In the genomic region with DNA sequence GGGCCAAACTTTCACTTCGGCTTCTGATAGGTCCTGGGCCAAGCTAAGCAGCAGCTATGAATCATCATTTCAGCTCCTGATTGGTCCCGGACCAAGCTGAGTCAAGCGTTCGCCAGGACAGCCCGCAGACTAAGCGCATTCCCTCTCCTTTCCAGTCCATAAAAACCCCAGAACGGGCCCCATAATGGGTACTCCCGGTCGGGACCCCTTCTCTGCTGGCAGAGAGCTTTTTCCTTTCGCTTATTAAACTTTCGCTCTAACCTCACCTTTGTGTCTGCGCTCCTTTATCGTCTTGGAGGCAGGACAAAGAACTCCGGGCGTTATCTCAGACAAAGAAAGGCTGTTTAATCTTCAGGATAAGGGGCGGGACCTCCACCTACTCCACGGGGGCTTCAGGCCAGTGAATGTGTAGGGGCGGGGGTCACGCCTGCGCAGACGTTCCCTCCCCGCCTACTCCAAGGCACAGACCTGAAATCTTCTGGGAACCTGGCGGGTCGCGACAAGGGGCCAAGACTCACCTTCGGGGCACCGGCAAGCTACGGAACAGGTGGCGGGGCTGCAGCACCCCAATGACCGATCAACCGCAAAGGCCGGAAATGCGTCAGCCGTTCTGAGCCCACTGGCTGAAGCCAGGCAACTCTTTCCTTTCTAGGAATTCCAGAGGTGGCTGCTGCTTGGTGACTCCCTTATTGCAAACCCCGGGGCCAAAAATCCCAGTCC, we compare ENCODE assay signal across 8 cellular contexts. TPM values are rescaled to one million over a fixed set of nuclear protein-coding genes. Genes with fewer than 3 reads are reported as not detected.
A peak's percentile ranks its signal among the peaks of the same experiment; 100 is the strongest.
DNase-seq lines count a peak whose midpoint lies in the region; ATAC-seq and FAIRE-seq lines count a peak whose summit lies in the region.

A gene (minus strand): TSS at position 585 of the 720 bp plus-strand sequence. CDS start 6,465 bp downstream, outside the sequence.

- H3K4me3 ChIP-seq in mesendoderm (ENCODE audit: low read length), result peak within 1 kb of the TSS; percentile 54

- peak within 1 kb of the TSS; percentile 78 for H3K4ac ChIP-seq in mesendoderm (ENCODE audit: low read depth, low read length)

- H3K79me2 ChIP-seq in mesendoderm (ENCODE audit: control insufficient read depth, insufficient read depth, low read length), result no peaks in the 10 kb centered on the region

- peaks cover 7% of the 10 kb centered on the region for H3K4me1 ChIP-seq in mesendoderm (ENCODE audit: control insufficient read depth, low read depth, low read length)

- peak; percentile 83 for ATAC-seq in GM19397 (IDR thresholded peaks at IDR 0.05; ENCODE audit: unreplicated experiment)
- peak; percentile 82 for ATAC-seq in HG03571 (IDR thresholded peaks at IDR 0.05; ENCODE audit: unreplicated experiment)

- no peaks in the 10 kb centered on the region for H3K27me3 ChIP-seq in mesendoderm (ENCODE audit: insufficient read depth, low read length, poor library complexity)

- DNase-seq in C1 segment of cervical spinal cord (lab: John Stamatoyannopoulos, UW) (peak; percentile 52 to 93 (median 83)), mesendoderm (peak; percentile 99)
- DNase-seq in NK-92 treated with Interleukin-12 subunit alpha and Interleukin-12 subunit beta, amount 100 ng/mL, for 24 hours (lab: John Stamatoyannopoulos, UW), result peak; percentile 83
- DNase-seq in activated CD8-positive, alpha-beta memory T cell treated with anti-CD3 and anti-CD28 coated beads, Interleukin-2, amount 50 U/mL, for 24 hours (ENCODE audit: extremely low read depth), result peak; percentile 67
- peak; percentile 64 for DNase-seq in stimulated activated CD8-positive, alpha-beta memory T cell treated with anti-CD3 and anti-CD28 coated beads, Interleukin-15, amount 100 ng/mL, for 1 hour (ENCODE audit: low read depth)

- no peaks in the 10 kb centered on the region for H3K79me1 ChIP-seq in mesendoderm (ENCODE audit: low read length)

- H3K27ac ChIP-seq in mesendoderm (ENCODE audit: low read depth, low read length), result peak within 1 kb of the TSS; percentile 96

- H3K23ac ChIP-seq in mesendoderm (ENCODE audit: low read length), result no peak within 1 kb of the TSS

- peak within 1 kb of the TSS; percentile 77 for H3K9ac ChIP-seq in mesendoderm (ENCODE audit: low read length)

- WGBS in mesendoderm (ENCODE audit: extremely low coverage, insufficient coverage, low lambda C conversion rate), result no CpG with 5 or more reads among the region's 35 CpGs

- H3K4me2 ChIP-seq in mesendoderm (ENCODE audit: low read length), result peak within 1 kb of the TSS; percentile 76

- H2BK15ac ChIP-seq in mesendoderm (replicated peaks; ENCODE audit: low read depth), result no peak within 1 kb of the TSS

- no peak within 1 kb of the TSS for H2BK120ac ChIP-seq in mesendoderm (ENCODE audit: low read depth, low read length)

- no peak within 1 kb of the TSS for H2AK5ac ChIP-seq in mesendoderm (ENCODE audit: low read length)

- peak; percentile 89 for FAIRE-seq in endometrium (lab: Jason Lieb, UNC)

- H4K5ac ChIP-seq in mesendoderm (ENCODE audit: low read length), result peak within 1 kb of the TSS; percentile 86

- peak within 1 kb of the TSS; percentile 52 for H2BK5ac ChIP-seq in mesendoderm (ENCODE audit: low read length)

- H3K36me3 ChIP-seq in mesendoderm (ENCODE audit: control insufficient read depth, insufficient read depth, low read length), result no peaks in the 10 kb centered on the region

- peak within 1 kb of the TSS; percentile 95 for H3K56ac ChIP-seq in mesendoderm (ENCODE audit: low read length)

- peak within 1 kb of the TSS; percentile 89 for H3K18ac ChIP-seq in mesendoderm (ENCODE audit: low read length)

- peak within 1 kb of the TSS; percentile 95 for H4K8ac ChIP-seq in mesendoderm (ENCODE audit: low read depth, low read length)

RNA-seq across cellular contexts. Expression of the gene that starts here (rescaled TPM):
- polyA plus RNA-seq in mesendoderm (2013, experiment 1 of 2), result 3.5 TPM
- polyA plus RNA-seq in mesendoderm (2013, experiment 2 of 2), result 4.3 TPM

Comparison
In these comparisons a context has a peak if more than half of its experiments do, and no peak if none do; other contexts are left out.
1. Peak in every context shown above with its lines: DNase-seq, ATAC-seq, H3K4me3 ChIP-seq and H3K27ac ChIP-seq.